24 cellular contexts compared by ENCODE assay signal in genomic region chr11:128153697-128154048, GRCh38.
"Had no signal": no experiment of that assay in that cellular context is flagged by ENCODE, and none has a peak within 500 bp of the region (broad histone marks: within the 10 kb centered on the region; RNA-seq: fewer than 3 reads in every experiment).

No MANE protein-coding gene starts in this region.

- H3K4me1 Mint-ChIP-seq: activated T-helper 17 cell treated with anti-CD3 and anti-CD28 coated beads, Interleukin-2, amount 50 U/mL, for 72 hours; memory B cell had no signal

- H3K36me3 Mint-ChIP-seq: activated naive CD4-positive, alpha-beta T cell treated with anti-CD3 and anti-CD28 coated beads, Interleukin-2, amount 50 U/mL, for 72 hours; brain; memory B cell had no signal

- H3K9me3 Mint-ChIP-seq: activated naive CD4-positive, alpha-beta T cell treated with anti-CD3 and anti-CD28 coated beads, Interleukin-2, amount 50 U/mL, for 72 hours; activated T-cell treated with anti-CD3 and anti-CD28 coated beads, Interleukin-2, amount 50 U/mL, for 24 hours; activated T-helper 17 cell treated with anti-CD3 and anti-CD28 coated beads, Interleukin-2, amount 50 U/mL, for 72 hours; effector memory CD8-positive, alpha-beta T cell; memory B cell had no signal

- H3K27me3 ChIP-seq: esophagus squamous epithelium, gastroesophageal sphincter, upper lobe of left lung had no signal

- DNase-seq: activated CD4-positive, CD25-positive, alpha-beta regulatory T cell treated with anti-CD3 and anti-CD28 coated beads, Interleukin-2, amount 50 U/mL, for 72 hours; activated CD8-positive, alpha-beta memory T cell treated with anti-CD3 and anti-CD28 coated beads, Interleukin-2, amount 50 U/mL, for 4 hours; activated T-cell treated with anti-CD3 and anti-CD28 coated beads, Interleukin-2, amount 50 U/mL, for 24 hours; aorta; caudate nucleus; dorsolateral prefrontal cortex; effector memory CD8-positive, alpha-beta T cell; esophagus squamous epithelium; kidney glomerular epithelial cell; left ventricle myocardium superior; mucosa of descending colon; occipital lobe; retina; stimulated activated CD4-positive, alpha-beta T cell treated with anti-CD3 and anti-CD28 coated beads, Interleukin-12 subunit alpha, Interleukin-12 subunit beta, amount 100 ng/mL, for 4 hours; stimulated activated CD4-positive, alpha-beta T cell treated with anti-CD3 and anti-CD28 coated beads, Interleukin-4, amount 100 ng/mL, for 4 hours; stimulated activated naive CD8-positive, alpha-beta T cell treated with anti-CD3 and anti-CD28 coated beads, Interleukin-15, Interleukin-2, amounts not matched to agents 100 U/mL and 50 U/mL, for 24 hours; upper lobe of left lung; WERI-Rb-1 had no signal

- H3K9me3 ChIP-seq: esophagus squamous epithelium, gastroesophageal sphincter, mucosa of descending colon, upper lobe of left lung had no signal

- H3K4me3 Mint-ChIP-seq: activated T-cell treated with anti-CD3 and anti-CD28 coated beads, Interleukin-2, amount 50 U/mL, for 24 hours; activated T-helper 17 cell treated with anti-CD3 and anti-CD28 coated beads, Interleukin-2, amount 50 U/mL, for 72 hours; brain; effector memory CD8-positive, alpha-beta T cell; memory B cell had no signal

- H3K27ac ChIP-seq: dorsolateral prefrontal cortex, esophagus squamous epithelium, gastroesophageal sphincter, WERI-Rb-1 had no signal

- ATAC-seq: activated naive CD4-positive, alpha-beta T cell treated with anti-CD3 and anti-CD28 coated beads, Interleukin-2, amount 50 U/mL, for 72 hours; activated T-helper 17 cell treated with anti-CD3 and anti-CD28 coated beads, Interleukin-2, amount 50 U/mL, for 72 hours; effector memory CD8-positive, alpha-beta T cell; gastroesophageal sphincter; left ventricle myocardium superior; mucosa of descending colon; SK-N-SH treated with all-trans-retinoic acid at 6 μM for 48 hours; stimulated activated naive CD8-positive, alpha-beta T cell treated with anti-CD3 and anti-CD28 coated beads, Interleukin-15, Interleukin-2, amounts not matched to agents 100 U/mL and 50 U/mL, for 24 hours had no signal

- H3K36me3 ChIP-seq: esophagus squamous epithelium, gastroesophageal sphincter, upper lobe of left lung, WERI-Rb-1 had no signal

- H3K4me1 ChIP-seq: gastroesophageal sphincter had no signal

- H3K27ac Mint-ChIP-seq: activated naive CD4-positive, alpha-beta T cell treated with anti-CD3 and anti-CD28 coated beads, Interleukin-2, amount 50 U/mL, for 72 hours; activated T-cell treated with anti-CD3 and anti-CD28 coated beads, Interleukin-2, amount 50 U/mL, for 24 hours; activated T-helper 17 cell treated with anti-CD3 and anti-CD28 coated beads, Interleukin-2, amount 50 U/mL, for 72 hours; effector memory CD8-positive, alpha-beta T cell; memory B cell had no signal

- H3K4me3 ChIP-seq: dorsolateral prefrontal cortex, esophagus squamous epithelium, gastroesophageal sphincter, mucosa of descending colon, upper lobe of left lung had no signal

- H3K27me3 Mint-ChIP-seq: activated T-cell treated with anti-CD3 and anti-CD28 coated beads, Interleukin-2, amount 50 U/mL, for 24 hours; activated T-helper 17 cell treated with anti-CD3 and anti-CD28 coated beads, Interleukin-2, amount 50 U/mL, for 72 hours; brain; effector memory CD8-positive, alpha-beta T cell had no signal
